ENCODE assay signal across 9 cellular contexts in the genomic region with DNA sequence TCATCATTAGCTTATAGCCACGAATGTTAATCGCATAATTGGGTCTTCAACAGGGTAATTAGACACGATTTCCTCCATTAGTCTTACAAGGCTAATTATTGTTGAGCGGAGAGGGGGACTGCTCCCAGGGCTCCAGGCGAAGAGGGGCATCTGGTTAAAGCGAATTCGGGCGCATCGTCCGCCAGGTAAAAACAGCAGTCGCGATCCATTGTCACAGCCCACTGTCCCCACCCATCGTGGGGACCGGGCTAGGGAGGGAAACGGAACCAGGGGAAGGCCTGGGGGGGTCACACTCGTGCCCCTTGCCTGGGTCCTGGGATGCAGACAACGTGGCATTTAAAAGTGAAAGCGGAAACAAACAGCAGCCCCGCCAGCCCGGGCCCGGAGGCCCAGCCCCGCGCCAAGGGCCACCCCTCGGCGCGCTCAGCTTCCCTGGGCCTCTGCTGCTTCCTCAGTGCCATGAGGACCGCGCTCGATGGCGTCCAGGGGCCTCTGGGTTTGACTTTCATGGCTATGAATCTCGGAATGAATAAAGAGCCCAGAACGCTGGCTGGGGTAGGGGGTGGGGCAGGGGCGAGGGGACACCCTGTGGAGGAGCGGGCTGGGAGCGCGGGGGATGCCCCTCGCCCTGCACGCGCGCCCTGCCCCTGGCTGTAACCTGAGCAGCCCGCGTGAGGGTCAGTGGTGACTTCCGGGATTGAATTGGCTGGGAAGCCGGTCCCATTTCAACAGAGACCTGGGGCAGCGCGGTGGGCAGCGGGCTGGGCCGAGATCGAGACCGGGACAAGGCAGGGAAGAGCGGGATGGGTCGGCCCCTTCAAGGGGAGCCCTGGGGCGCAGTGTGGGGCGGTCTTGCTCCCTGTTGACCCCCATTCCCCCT.
A peak's percentile ranks its signal among the peaks of the same experiment; 100 is the strongest.
DNase-seq lines count a peak whose midpoint lies in the region; ATAC-seq and TF ChIP-seq lines count a peak whose summit lies in the region.
"Had no signal": no experiment of that assay in that cellular context is flagged by ENCODE, and none has a peak within 500 bp of the region (broad histone marks: within the 10 kb centered on the region; RNA-seq: fewer than 3 reads in every experiment).

No MANE protein-coding gene starts in this region.

- TF ChIP-seq POLR2A in Raji (IDR thresholded peaks at IDR 0.05; ENCODE audit: insufficient read depth, low read depth, low read length) (peak; percentile 47; the same call in 1 of the 2 replicates), tibial nerve (IDR thresholded peaks at IDR 0.05) (peak; percentile 40 to 53)

- peak in 1 of 2 donors; percentile 58 for TF ChIP-seq EP300 in tibial nerve (IDR thresholded peaks at IDR 0.05)

- H3K9me3 Mint-ChIP-seq in activated naive CD4-positive, alpha-beta T cell treated with anti-CD3 and anti-CD28 coated beads, Interleukin-2, amount 50 U/mL, for 72 hours, result peaks cover 0 to 17% of the 10 kb centered on the region in 2 donors

- peak; percentile 51 for ATAC-seq in HG03175 (IDR thresholded peaks at IDR 0.05; ENCODE audit: unreplicated experiment)
- ATAC-seq in activated naive CD4-positive, alpha-beta T cell treated with anti-CD3 and anti-CD28 coated beads, Interleukin-2, amount 50 U/mL, for 72 hours, result peak; percentile 68 to 80

- H3K36me3 Mint-ChIP-seq in activated naive CD4-positive, alpha-beta T cell treated with anti-CD3 and anti-CD28 coated beads, Interleukin-2, amount 50 U/mL, for 72 hours, result peaks cover 11 to 22% of the 10 kb centered on the region in 2 donors

- TF ChIP-seq CTCF in cardiac muscle cell (IDR thresholded peaks at IDR 0.05; ENCODE audit: low read depth, low read length) (no peak), parathyroid adenoma (IDR thresholded peaks at IDR 0.05) (no peak), tibial nerve (IDR thresholded peaks at IDR 0.05) (no peak)

- H3K4me2 ChIP-seq in parathyroid adenoma (ENCODE audit: low read length), result peak overlapping the region; percentile 57

- peak overlapping the region; percentile 85 for H2AFZ ChIP-seq in parathyroid adenoma

- H3K36me3 ChIP-seq in cardiac muscle cell, result no peaks in the 10 kb centered on the region
- H3K36me3 ChIP-seq in parathyroid adenoma (ENCODE audit: control insufficient read depth, insufficient read depth, low read length), result no peaks in the 10 kb centered on the region
- H3K36me3 ChIP-seq in tibial nerve, result peaks cover 0 to 11% (median 0%) of the 10 kb centered on the region in 3 donors

- no peak overlapping the region for H3K9ac ChIP-seq in parathyroid adenoma

- DNase-seq in NCI-H146 (lab: John Stamatoyannopoulos, UW), result peak; percentile 56
- DNase-seq in NCI-H146 treated with DMSO at 0.1 percent for 48 hours (lab: John Stamatoyannopoulos, UW; ENCODE audit: unreplicated experiment), result no peak
- DNase-seq in activated naive CD4-positive, alpha-beta T cell treated with anti-CD3 and anti-CD28 coated beads, Interleukin-2, amount 50 U/mL, for 72 hours (ENCODE audit: low spot score in 2 of 2), result peak; percentile 70 to 71
- DNase-seq in cardiac muscle cell (ENCODE audit: low read depth in 1 of 2, low spot score in 1 of 2), result peak; percentile 57 to 75
- peak; percentile 52 to 56 for DNase-seq in tibial nerve (ENCODE audit: low spot score in 2 of 2)

- H3K9me3 ChIP-seq in cardiac muscle cell (ENCODE audit: low read depth) (no peaks in the 10 kb centered on the region), parathyroid adenoma (ENCODE audit: control insufficient read depth, low read length) (no peaks in the 10 kb centered on the region), tibial nerve (peaks cover 0 to 7% (median 0%) of the 10 kb centered on the region in 4 donors)

- H3K79me2 ChIP-seq in parathyroid adenoma, result no peaks in the 10 kb centered on the region

- H3K27ac ChIP-seq in cardiac muscle cell (no peak overlapping the region), parathyroid adenoma (peak overlapping the region; percentile 60), tibial nerve (peak overlapping the region; percentile 64 to 92 (median 84))
- H3K27ac ChIP-seq: C4-2B had no signal

- peak overlapping the region; percentile 95 for H3K27ac Mint-ChIP-seq in activated naive CD4-positive, alpha-beta T cell treated with anti-CD3 and anti-CD28 coated beads, Interleukin-2, amount 50 U/mL, for 72 hours

- H3K4me1 ChIP-seq in cardiac muscle cell (ENCODE audit: low read depth), result no peaks in the 10 kb centered on the region
- H3K4me1 ChIP-seq in parathyroid adenoma, result no peaks in the 10 kb centered on the region
- H3K4me1 ChIP-seq in tibial nerve, result peaks cover 0 to 29% (median 4%) of the 10 kb centered on the region in 4 donors

- 2 to 3% methylated on average over 35 to 47 of the region's 54 CpGs for WGBS in tibial nerve, 2 donors

- H3K27me3 ChIP-seq in cardiac muscle cell, result no peaks in the 10 kb centered on the region
- no peaks in the 10 kb centered on the region for H3K27me3 ChIP-seq in parathyroid adenoma (ENCODE audit: control insufficient read depth, insufficient read depth, low read length)
- no peaks in the 10 kb centered on the region for H3K27me3 ChIP-seq in tibial nerve

- H3K4me3 ChIP-seq in cardiac muscle cell (peak overlapping the region; percentile 40), parathyroid adenoma (ENCODE audit: low read depth, low read length) (peak overlapping the region; percentile 60), tibial nerve (peak overlapping the region; percentile 55 to 89 (median 74))
